10 cellular contexts compared by ENCODE assay signal in the genomic region with DNA sequence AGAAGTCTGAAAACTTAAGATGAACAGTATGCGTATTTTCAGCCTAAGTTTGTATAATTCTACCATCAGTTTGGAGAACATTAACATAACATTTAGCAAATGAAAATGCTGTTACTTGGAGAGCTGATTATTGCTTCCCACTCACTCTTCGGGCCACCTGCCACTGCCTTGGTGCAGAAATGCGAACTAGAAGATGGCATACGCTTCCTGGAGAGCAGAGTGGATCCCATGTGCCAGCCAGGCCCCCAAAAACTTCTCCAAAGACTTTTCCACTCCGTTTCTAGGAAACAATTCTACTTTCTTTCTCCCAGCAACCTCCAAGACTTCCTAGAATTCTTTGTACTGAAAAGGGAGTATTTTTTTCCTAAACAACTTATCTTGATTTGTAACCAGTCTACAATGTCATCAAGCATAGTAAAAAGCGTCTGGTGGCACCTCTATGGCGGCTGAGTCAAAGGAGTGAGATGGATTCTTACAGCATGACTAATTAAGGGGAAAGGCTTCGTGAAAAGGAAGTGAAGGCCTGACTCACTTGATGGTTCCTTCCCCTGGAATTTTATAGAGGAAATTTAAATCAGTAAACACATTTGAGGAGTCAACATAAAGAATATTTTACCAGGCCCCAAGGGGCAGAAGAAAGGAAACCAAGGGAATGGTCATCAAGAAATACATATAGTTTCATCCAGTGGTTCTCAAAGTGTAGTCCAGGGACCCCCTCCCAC. TPM values are rescaled to one million over a fixed set of nuclear protein-coding genes. Genes with fewer than 3 reads are reported as not detected.
DNase-seq lines count a peak whose midpoint lies in the region; ATAC-seq, FAIRE-seq and TF ChIP-seq lines count a peak whose summit lies in the region.
"Had no signal": no experiment of that assay in that cellular context is flagged by ENCODE, and none has a peak within 500 bp of the region (broad histone marks: within the 10 kb centered on the region; RNA-seq: fewer than 3 reads in every experiment).

No MANE protein-coding gene starts in this region.

- H3K4me1 ChIP-seq in HUES64 (ENCODE audit: insufficient read depth, low read length) (peaks cover 57% of the 10 kb centered on the region), body of pancreas (peaks cover 9% of the 10 kb centered on the region), keratinocyte (ENCODE audit: control insufficient read depth, extremely low read depth, insufficient read depth, low read length) (peaks cover 39% of the 10 kb centered on the region), upper lobe of right lung (peaks cover 30% of the 10 kb centered on the region)
- H3K4me1 ChIP-seq: Peyer's patch had no signal

- FAIRE-seq in keratinocyte (lab: Jason Lieb, UNC), result peak; percentile 77

- no peaks in the 10 kb centered on the region for H3K27me3 Mint-ChIP-seq in activated T-helper 2 cell treated with anti-CD3 and anti-CD28 coated beads, Interferon-gamma antibody, Interleukin-2, Interleukin-4, amounts not matched to agents 10 μg/mL and 5 μg/mL and 100 μg/mL, durations not matched to agents 14 hours and 24 hours and 36 hours (ENCODE audit: low read depth)

- H3K27me3 ChIP-seq in HUES64 (ENCODE audit: insufficient read depth, low read length), result no peaks in the 10 kb centered on the region
- no peaks in the 10 kb centered on the region for H3K27me3 ChIP-seq in body of pancreas
- H3K27me3 ChIP-seq in keratinocyte (ENCODE audit: control insufficient read depth, extremely low read depth, insufficient read depth, low read length), result no peaks in the 10 kb centered on the region
- H3K27me3 ChIP-seq in upper lobe of right lung, result no peaks in the 10 kb centered on the region
- H3K27me3 ChIP-seq: cardiac muscle cell, Peyer's patch had no signal

- peaks cover 15% of the 10 kb centered on the region for H3K36me3 ChIP-seq in HUES64 (ENCODE audit: insufficient read depth, low read length)
- no peaks in the 10 kb centered on the region for H3K36me3 ChIP-seq in body of pancreas (replicated peaks in 1 of 2; ENCODE audit: insufficient read depth in 1 of 2, low read depth in 2 of 2)
- H3K36me3 ChIP-seq in keratinocyte (ENCODE audit: control insufficient read depth in 2 of 2, extremely low read depth in 1 of 2, insufficient read depth in 2 of 2, low read length in 2 of 2), result peaks cover 6 to 20% of the 10 kb centered on the region in 2 experiments
- peaks cover 5% of the 10 kb centered on the region for H3K36me3 ChIP-seq in upper lobe of right lung
- H3K36me3 ChIP-seq: cardiac muscle cell had no signal

- H3K9me3 ChIP-seq in HUES64 (ENCODE audit: insufficient read depth, low read depth, low read length) (no peaks in the 10 kb centered on the region), body of pancreas (no peaks in the 10 kb centered on the region), keratinocyte (ENCODE audit: control insufficient read depth, low read depth, low read length) (no peaks in the 10 kb centered on the region), upper lobe of right lung (no peaks in the 10 kb centered on the region)
- H3K9me3 ChIP-seq: Peyer's patch had no signal

- 67% methylated on average over 7 of the region's 8 CpGs for WGBS in HUES64
- WGBS in body of pancreas, 2 donors, result 78% methylated on average over 8 of the region's 8 CpGs

- H4K20me1 ChIP-seq in keratinocyte (ENCODE audit: control insufficient read depth, extremely low read depth, insufficient read depth, low read length), result no peaks in the 10 kb centered on the region

- H3K9me3 Mint-ChIP-seq in activated T-helper 2 cell treated with anti-CD3 and anti-CD28 coated beads, Interferon-gamma antibody, Interleukin-2, Interleukin-4, amounts not matched to agents 10 μg/mL and 5 μg/mL and 100 μg/mL, durations not matched to agents 14 hours and 24 hours and 36 hours, result no peaks in the 10 kb centered on the region

- peaks cover 29% of the 10 kb centered on the region for H3K36me3 Mint-ChIP-seq in activated T-helper 2 cell treated with anti-CD3 and anti-CD28 coated beads, Interferon-gamma antibody, Interleukin-2, Interleukin-4, amounts not matched to agents 10 μg/mL and 5 μg/mL and 100 μg/mL, durations not matched to agents 14 hours and 24 hours and 36 hours (ENCODE audit: low read depth)

- no peak overlapping the region for H2AFZ ChIP-seq in keratinocyte (ENCODE audit: control insufficient read depth, low read length)

- intact Hi-C loops in body of pancreas (cut with DNase I) (no loop called here), upper lobe of right lung (cut with DNase I) (no loop called here)
- intact Hi-C loops in activated T-helper 2 cell treated with anti-CD3 and anti-CD28 coated beads, Interferon-gamma antibody, Interleukin-2, Interleukin-4, amounts not matched to agents 10 μg/mL and 5 μg/mL and 100 μg/mL, durations not matched to agents 14 hours and 24 hours and 36 hours (cut with micrococcal nuclease), result no loop called here

- DNase-seq in body of pancreas (peak in 1 of 4 donors; percentile 12), keratinocyte (ENCODE audit: low read depth, low spot score) (peak; percentile 73), upper lobe of right lung (no peak)
- DNase-seq in activated T-helper 2 cell treated with anti-CD3 and anti-CD28 coated beads, Interferon-gamma antibody, Interleukin-2, Interleukin-4, amounts not matched to agents 10 μg/mL and 5 μg/mL and 100 μg/mL, durations not matched to agents 14 hours and 24 hours and 36 hours (ENCODE audit: low spot score), result no peak
- DNase-seq: stimulated activated CD4-positive, alpha-beta T cell treated with anti-CD3 and anti-CD28 coated beads, Interleukin-1b, Interleukin-23, amount 100 ng/mL, for 48 hours had no signal

- H3K27ac ChIP-seq in HUES64 (ENCODE audit: low read depth, low read length) (peak overlapping the region; percentile 73), body of pancreas (peak overlapping the region in 3 of 4 donors; percentile 8 to 67 (median 37)), keratinocyte (ENCODE audit: control insufficient read depth, insufficient read depth, low read length) (peak overlapping the region; percentile 81), upper lobe of right lung (peak overlapping the region; percentile 64)
- H3K27ac ChIP-seq: cardiac muscle cell had no signal

- ATAC-seq in body of pancreas, result peak; percentile 65
- peak; percentile 84 for ATAC-seq in upper lobe of right lung
- ATAC-seq in GM18520 (IDR thresholded peaks at IDR 0.05; ENCODE audit: unreplicated experiment), result no peak
- no peak for ATAC-seq in GM21825 (IDR thresholded peaks at IDR 0.05; ENCODE audit: unreplicated experiment)

- H3K4me3 ChIP-seq in HUES64 (ENCODE audit: low read length), result no peak overlapping the region
- H3K4me3 ChIP-seq in body of pancreas, result no peak overlapping the region
- H3K4me3 ChIP-seq in keratinocyte (ENCODE audit: control insufficient read depth in 2 of 3, extremely low read depth in 1 of 3, insufficient read depth in 2 of 3, low read depth in 1 of 3, low read length in 3 of 3), result peak overlapping the region in 2 of 3 experiments; percentile 15 to 47
- no peak overlapping the region for H3K4me3 ChIP-seq in upper lobe of right lung
- H3K4me3 ChIP-seq: cardiac muscle cell, Peyer's patch had no signal

- dilution Hi-C loops in keratinocyte (cut with MboI; ENCODE audit: extremely low pct_ligation_motif_present, low sequenced_read_pairs), result no loop called here

- no peak for TF ChIP-seq POLR2A in body of pancreas (IDR thresholded peaks at IDR 0.05)

- peaks cover 19% of the 10 kb centered on the region for H3K79me2 ChIP-seq in keratinocyte (ENCODE audit: control insufficient read depth, insufficient read depth, low read length)

- H3K4me2 ChIP-seq in keratinocyte (ENCODE audit: control insufficient read depth, extremely low read depth, insufficient read depth, low read depth, low read length), result peak overlapping the region; percentile 88

- no peak overlapping the region for H3K27ac Mint-ChIP-seq in activated T-helper 2 cell treated with anti-CD3 and anti-CD28 coated beads, Interferon-gamma antibody, Interleukin-2, Interleukin-4, amounts not matched to agents 10 μg/mL and 5 μg/mL and 100 μg/mL, durations not matched to agents 14 hours and 24 hours and 36 hours

- peaks cover 4% of the 10 kb centered on the region for H3K9me1 ChIP-seq in keratinocyte (ENCODE audit: control insufficient read depth, extremely low read depth, insufficient read depth, low read length)

- H3K9ac ChIP-seq in HUES64 (ENCODE audit: low read depth, low read length), result peak overlapping the region; percentile 9; the same call in 1 of the 2 replicates
- H3K9ac ChIP-seq in keratinocyte (ENCODE audit: control insufficient read depth, extremely low read depth, insufficient read depth, low read length), result peak overlapping the region; percentile 6

- peaks cover 12% of the 10 kb centered on the region for H3K4me1 Mint-ChIP-seq in activated T-helper 2 cell treated with anti-CD3 and anti-CD28 coated beads, Interferon-gamma antibody, Interleukin-2, Interleukin-4, amounts not matched to agents 10 μg/mL and 5 μg/mL and 100 μg/mL, durations not matched to agents 14 hours and 24 hours and 36 hours (ENCODE audit: low read depth)

- TF ChIP-seq CTCF in body of pancreas (IDR thresholded peaks at IDR 0.05) (no peak), keratinocyte (optimal IDR thresholded peaks at IDR 0.05 in 1 of 3, IDR thresholded peaks at IDR 0.05 in 1 of 3, conservative IDR thresholded peaks at IDR 0.05 in 1 of 3; ENCODE audit: extremely low read depth in 1 of 3, insufficient read depth in 2 of 3, low read length in 3 of 3) (no peak), upper lobe of right lung (IDR thresholded peaks at IDR 0.05) (no peak)

- H3K4me3 Mint-ChIP-seq in activated T-helper 2 cell treated with anti-CD3 and anti-CD28 coated beads, Interferon-gamma antibody, Interleukin-2, Interleukin-4, amounts not matched to agents 10 μg/mL and 5 μg/mL and 100 μg/mL, durations not matched to agents 14 hours and 24 hours and 36 hours (ENCODE audit: low read depth), result no peak overlapping the region

RNA-seq across cellular contexts. Expression of gene FEZ2, which starts 36.6 kb away (rescaled TPM):
- polyA plus RNA-seq in HUES64 (2013, experiment 1 of 2), result 21.7 TPM
- polyA plus RNA-seq in HUES64 (2013, experiment 2 of 2), result 34.9 TPM
- total RNA-seq in body of pancreas (10 to 100 TPM; 12.7 to 19.1 TPM), upper lobe of right lung (47.1 TPM)
- polyA plus RNA-seq in keratinocyte, result 29.6 to 56.2 TPM (median 35.4 TPM) in 3 replicates
- 41.0 TPM for polyA plus RNA-seq in keratinocyte (2011; ENCODE audit: low read depth)
- 29.9 and 48.5 TPM in 2 replicates for polyA plus RNA-seq in keratinocyte (2011; cell fraction: cytosol; rRNA removed)
- 29.6 and 36.7 TPM in 2 replicates for polyA plus RNA-seq in keratinocyte (2011; cell fraction: nucleus; rRNA removed)
- polyA plus RNA-seq in keratinocyte (2012; ENCODE audit: low replicate concordance), result 26.4 and 40.9 TPM in 2 replicates
- 6.2 to 26.3 TPM (median 9.2 TPM) in 3 replicates for polyA minus RNA-seq in keratinocyte
- polyA minus RNA-seq in keratinocyte (2011; cell fraction: cytosol; rRNA and poly(A)+ RNA removed), result 12.5 TPM
- 9.7 and 21.7 TPM in 2 replicates for polyA minus RNA-seq in keratinocyte (2011; cell fraction: nucleus; rRNA and poly(A)+ RNA removed)
- 16.3 and 17.6 TPM in 2 replicates for total RNA-seq in activated T-helper 2 cell treated with anti-CD3 and anti-CD28 coated beads, Interferon-gamma antibody, Interleukin-2, Interleukin-4, amounts not matched to agents 10 μg/mL and 5 μg/mL and 100 μg/mL, durations not matched to agents 14 hours and 24 hours and 36 hours

Comparison
In these comparisons a context has a peak if more than half of its experiments do, and no peak if none do; other contexts are left out.
1. H3K4me3 ChIP-seq: peak in keratinocyte (2 of 3); none in HUES64 (single experiment), body of pancreas (0 of 2) and upper lobe of right lung (single experiment).
2. ATAC-seq: peak in body of pancreas (single experiment) and upper lobe of right lung (single experiment); none in GM18520 (single experiment) and GM21825 (single experiment).
3. Peak in every context shown above with its lines, with median percentiles within 50 percentile points of each other: H3K27ac ChIP-seq.